8 cellular contexts compared by ENCODE assay signal in genomic region chr9:23123048-23123632, GRCh38.
A peak's percentile ranks its signal among the peaks of the same experiment; 100 is the strongest.
DNase-seq lines count a peak whose midpoint lies in the region; ATAC-seq and TF ChIP-seq lines count a peak whose summit lies in the region.

No MANE protein-coding gene starts in this region.

- TF ChIP-seq POLR2A in thyroid gland (IDR thresholded peaks at IDR 0.05): no peak

- intact Hi-C loops in right cardiac atrium (cut with DNase I): no loop called here
- intact Hi-C loops in thyroid gland (cut with DNase I): no loop called here

- CTCF ChIA-PET in BJ (lab: Yijun Ruan, JAX): no interaction called here

- H3K27ac ChIP-seq in right cardiac atrium (ENCODE audit: low read length) (no peak overlapping the region), thyroid gland (no peak overlapping the region)

- DNase-seq in BJ (ENCODE audit: low read depth) (no peak), SKM-1 (lab: John Stamatoyannopoulos, UW; ENCODE audit: unreplicated experiment) (peak; percentile 62), right cardiac atrium (peak in 2 of 3 donors; percentile 12 to 29), thyroid gland (peak; percentile 13 to 23), HuH-7.5 (ENCODE audit: low spot score) (no peak)

- no peak overlapping the region for H3K4me3 ChIP-seq in BJ (ENCODE audit: low read depth, low read length)
- no peak overlapping the region for H3K4me3 ChIP-seq in right cardiac atrium (ENCODE audit: low read length)
- no peak overlapping the region for H3K4me3 ChIP-seq in thyroid gland (replicated peaks in 1 of 3)

- TF ChIP-seq CTCF in BJ (IDR thresholded peaks at IDR 0.05; ENCODE audit: insufficient read depth, low read depth, low read length) (peak; percentile 35), thyroid gland (IDR thresholded peaks at IDR 0.05) (peak in 3 of 6 experiments; percentile 25 to 54 (median 46))

- H3K27me3 ChIP-seq in BJ (ENCODE audit: control insufficient read depth, insufficient read depth, low read length): no peaks in the 10 kb centered on the region
- H3K27me3 ChIP-seq in right cardiac atrium (ENCODE audit: control insufficient read depth, insufficient read depth): no peaks in the 10 kb centered on the region
- H3K27me3 ChIP-seq in thyroid gland: no peaks in the 10 kb centered on the region

- peak; percentile 54 for ATAC-seq in HG02885 (IDR thresholded peaks at IDR 0.05; ENCODE audit: poor library complexity, unreplicated experiment)
- no peak for ATAC-seq in right cardiac atrium
- ATAC-seq in HG03135 (IDR thresholded peaks at IDR 0.05; ENCODE audit: unreplicated experiment): no peak
- ATAC-seq in GM19452 (IDR thresholded peaks at IDR 0.05; ENCODE audit: unreplicated experiment): no peak

- WGBS in right cardiac atrium: 70% methylated on average over 5 of the region's 5 CpGs
- WGBS in thyroid gland, 2 donors: 72 to 73% methylated on average over 5 of the region's 5 CpGs

- no peaks in the 10 kb centered on the region for H3K4me1 ChIP-seq in right cardiac atrium (ENCODE audit: control insufficient read depth, insufficient read depth, low read length)
- H3K4me1 ChIP-seq in thyroid gland: no peaks in the 10 kb centered on the region

- H3K36me3 ChIP-seq in BJ (ENCODE audit: control insufficient read depth, insufficient read depth, low read length) (no peaks in the 10 kb centered on the region), thyroid gland (no peaks in the 10 kb centered on the region)

- H3K9me3 ChIP-seq in right cardiac atrium (ENCODE audit: control insufficient read depth, low read length) (no peaks in the 10 kb centered on the region), thyroid gland (no peaks in the 10 kb centered on the region)

- POLR2A ChIA-PET in BJ (lab: Charles Lee): no interaction called here

Comparison
In these comparisons a context has a peak if more than half of its experiments do, and no peak if none do; other contexts are left out.
1. DNase-seq: peak in SKM-1 (single experiment), right cardiac atrium (2 of 3) and thyroid gland (2 of 2); none in BJ (single experiment) and HuH-7.5 (single experiment).